10 cellular contexts compared by ENCODE assay signal in genomic region chr14:97634786-97635185, GRCh38.
DNase-seq lines count a peak whose midpoint lies in the region; ATAC-seq, FAIRE-seq and TF ChIP-seq lines count a peak whose summit lies in the region.
"Had no signal": no experiment of that assay in that cellular context is flagged by ENCODE, and none has a peak within 500 bp of the region (broad histone marks: within the 10 kb centered on the region; RNA-seq: fewer than 3 reads in every experiment).

No MANE protein-coding gene starts in this region.

- H3K4me3 Mint-ChIP-seq in activated CD4-positive, alpha-beta T cell treated with anti-CD3 and anti-CD28 coated beads, Interleukin-2, amount 10 ng/mL, durations not matched to agents 24 days and 14 days, result peak overlapping the region; percentile 87
- H3K4me3 Mint-ChIP-seq in stimulated activated effector memory CD8-positive, alpha-beta T cell treated with anti-CD3 and anti-CD28 coated beads, Interleukin-12 subunit alpha, Interleukin-12 subunit beta, amount 100 ng/mL, for 72 hours, result peak overlapping the region; percentile 58

- WGBS in HepG2 (ENCODE audit: low lambda C conversion rate), result 30% methylated on average over 14 of the region's 14 CpGs

- no peaks in the 10 kb centered on the region for H3K27me3 ChIP-seq in HepG2 (ENCODE audit: control insufficient read depth in 1 of 2, insufficient read depth in 2 of 2, low read length in 2 of 2)
- H3K27me3 ChIP-seq: foreskin keratinocyte had no signal

- H3K4me3 ChIP-seq in HepG2 (replicated peaks in 1 of 3; ENCODE audit: insufficient read depth in 1 of 3, low read depth in 2 of 3, low read length in 3 of 3), result no peak overlapping the region

- no peak for TF ChIP-seq EP300 in HepG2 (IDR thresholded peaks at IDR 0.05; ENCODE audit: low read depth in 2 of 2, low read length in 2 of 2)
- TF ChIP-seq EP300 in HepG2 (CRISPR knock-in tag; IDR thresholded peaks at IDR 0.05; ENCODE audit: borderline replicate concordance), result no peak

- no peak overlapping the region for H3K4me2 ChIP-seq in HepG2 (ENCODE audit: low read depth, low read length)

- no peak for TF ChIP-seq POLR2A in HepG2 (IDR thresholded peaks at IDR 0.05; ENCODE audit: insufficient read depth in 1 of 2, low read depth in 2 of 2, low read length in 2 of 2)

- no peaks in the 10 kb centered on the region for H3K36me3 ChIP-seq in HepG2 (replicated peaks in 1 of 2; ENCODE audit: control insufficient read depth in 1 of 2, insufficient read depth in 2 of 2, low read length in 2 of 2)

- H3K27ac ChIP-seq in HepG2 (ENCODE audit: extremely low read length, insufficient read depth, low read length), result no peak overlapping the region
- H3K27ac ChIP-seq: foreskin keratinocyte had no signal

- peak overlapping the region; percentile 73 for H3K27ac Mint-ChIP-seq in activated CD4-positive, alpha-beta T cell treated with anti-CD3 and anti-CD28 coated beads, Interleukin-2, amount 10 ng/mL, durations not matched to agents 24 days and 14 days
- peak overlapping the region; percentile 82 for H3K27ac Mint-ChIP-seq in stimulated activated effector memory CD8-positive, alpha-beta T cell treated with anti-CD3 and anti-CD28 coated beads, Interleukin-12 subunit alpha, Interleukin-12 subunit beta, amount 100 ng/mL, for 72 hours

- no peak for FAIRE-seq in HepG2 (lab: Jason Lieb, UNC)

- no peak for TF ChIP-seq RAD21 in HepG2 (CRISPR knock-in tag; IDR thresholded peaks at IDR 0.05)

- no TSS peak for BruUV-seq in HepG2 (replicated peaks; lab: Mats Ljungman, UMichigan)

- peaks cover 7% of the 10 kb centered on the region for H3K27me3 Mint-ChIP-seq in activated CD4-positive, alpha-beta T cell treated with anti-CD3 and anti-CD28 coated beads, Interleukin-2, amount 10 ng/mL, durations not matched to agents 24 days and 14 days

- no peaks in the 10 kb centered on the region for H3K36me3 Mint-ChIP-seq in activated CD4-positive, alpha-beta T cell treated with anti-CD3 and anti-CD28 coated beads, Interleukin-2, amount 10 ng/mL, durations not matched to agents 24 days and 14 days (ENCODE audit: low read depth)
- H3K36me3 Mint-ChIP-seq in stimulated activated effector memory CD8-positive, alpha-beta T cell treated with anti-CD3 and anti-CD28 coated beads, Interleukin-12 subunit alpha, Interleukin-12 subunit beta, amount 100 ng/mL, for 72 hours, result no peaks in the 10 kb centered on the region
- H3K36me3 Mint-ChIP-seq: IgD-negative memory B cell had no signal

- no peak overlapping the region for H2AFZ ChIP-seq in HepG2 (ENCODE audit: low read length)

- peaks cover 83% of the 10 kb centered on the region for H3K9me3 ChIP-seq in HepG2 (ENCODE audit: low read length)

- no peak for ATAC-seq in stimulated activated effector memory CD8-positive, alpha-beta T cell treated with anti-CD3 and anti-CD28 coated beads, Interleukin-12 subunit alpha, Interleukin-12 subunit beta, amount 100 ng/mL, for 72 hours
- ATAC-seq in HepG2 (no peak), GM18498 (IDR thresholded peaks at IDR 0.05; ENCODE audit: unreplicated experiment) (no peak)
- ATAC-seq: foreskin keratinocyte, right cardiac atrium had no signal

- CTCF ChIA-PET in HepG2 (lab: Yijun Ruan, JAX; ENCODE audit: low intra/inter-chr PET ratio, low total read pairs), result no interaction called here

- DNase-seq in NCI-H1694 (lab: John Stamatoyannopoulos, UW), result peak; percentile 46
- peak; percentile 79 for DNase-seq in activated CD4-positive, alpha-beta T cell treated with anti-CD3 and anti-CD28 coated beads, Interleukin-2, amount 10 ng/mL, durations not matched to agents 24 days and 14 days
- DNase-seq in fibroblast of peridontal ligament (ENCODE audit: extremely low read depth), result peak; percentile 49
- no peak for DNase-seq in stimulated activated effector memory CD8-positive, alpha-beta T cell treated with anti-CD3 and anti-CD28 coated beads, Interleukin-12 subunit alpha, Interleukin-12 subunit beta, amount 100 ng/mL, for 72 hours (ENCODE audit: low spot score in 2 of 2)
- DNase-seq in HepG2 (ENCODE audit: low spot score), result no peak
- no peak for DNase-seq in NOMO-1 treated with DMSO at 0.1 percent for 48 hours (lab: John Stamatoyannopoulos, UW; ENCODE audit: unreplicated experiment)
- DNase-seq: foreskin keratinocyte, right cardiac atrium had no signal

- in situ Hi-C loops in HepG2 (cut with HindIII; ENCODE audit: extremely low pct_ligation_motif_present, low pct_unique_long_range_greater_than_20kb), result no loop called here

- H3K9me3 Mint-ChIP-seq in activated CD4-positive, alpha-beta T cell treated with anti-CD3 and anti-CD28 coated beads, Interleukin-2, amount 10 ng/mL, durations not matched to agents 24 days and 14 days, result peaks cover 7% of the 10 kb centered on the region
- no peaks in the 10 kb centered on the region for H3K9me3 Mint-ChIP-seq in stimulated activated effector memory CD8-positive, alpha-beta T cell treated with anti-CD3 and anti-CD28 coated beads, Interleukin-12 subunit alpha, Interleukin-12 subunit beta, amount 100 ng/mL, for 72 hours

- no peaks in the 10 kb centered on the region for H4K20me1 ChIP-seq in HepG2 (ENCODE audit: insufficient read depth, low read length)

- no peak overlapping the region for H3K9ac ChIP-seq in HepG2 (ENCODE audit: insufficient read depth, low read depth, low read length)

- no peaks in the 10 kb centered on the region for H3K79me2 ChIP-seq in HepG2 (ENCODE audit: insufficient read depth, low read length)

- H3K4me1 Mint-ChIP-seq in activated CD4-positive, alpha-beta T cell treated with anti-CD3 and anti-CD28 coated beads, Interleukin-2, amount 10 ng/mL, durations not matched to agents 24 days and 14 days, result peaks cover 43% of the 10 kb centered on the region
- H3K4me1 Mint-ChIP-seq in stimulated activated effector memory CD8-positive, alpha-beta T cell treated with anti-CD3 and anti-CD28 coated beads, Interleukin-12 subunit alpha, Interleukin-12 subunit beta, amount 100 ng/mL, for 72 hours, result peaks cover 42% of the 10 kb centered on the region
- H3K4me1 Mint-ChIP-seq: IgD-negative memory B cell had no signal

- POLR2A ChIA-PET in HepG2 (lab: Yijun Ruan, JAX), result no interaction called here

- no peaks in the 10 kb centered on the region for H3K4me1 ChIP-seq in HepG2 (ENCODE audit: insufficient read depth, low read length)
- H3K4me1 ChIP-seq: foreskin keratinocyte had no signal

- intact Hi-C loops in activated CD4-positive, alpha-beta T cell treated with anti-CD3 and anti-CD28 coated beads, Interleukin-2, amount 10 ng/mL, durations not matched to agents 24 days and 14 days (cut with micrococcal nuclease), result no loop called here
- intact Hi-C loops in HepG2 (cut with micrococcal nuclease; ENCODE audit: unreplicated experiment), result no loop called here

- TF ChIP-seq CTCF in HepG2 (CRISPR knock-in tag; IDR thresholded peaks at IDR 0.05), result no peak

TF ChIP-seq in HepG2, 621 proteins besides CTCF, POLR2A, EP300 and RAD21 (continues in another document):
- TF ChIP-seq AKNA (CRISPR knock-in tag; IDR thresholded peaks at IDR 0.05; ENCODE audit: borderline replicate concordance) (no peak), ZNF709 (CRISPR knock-in tag; IDR thresholded peaks at IDR 0.05) (no peak), ZFP41 (CRISPR knock-in tag; IDR thresholded peaks at IDR 0.05; ENCODE audit: borderline replicate concordance) (no peak), PREB (CRISPR knock-in tag; IDR thresholded peaks at IDR 0.05) (no peak), PAF1 (CRISPR knock-in tag; IDR thresholded peaks at IDR 0.05) (no peak), ZNF878 (CRISPR knock-in tag; IDR thresholded peaks at IDR 0.05) (no peak), SIN3A (IDR thresholded peaks at IDR 0.05; ENCODE audit: borderline replicate concordance, low read depth, low read length) (no peak)

Comparison
In these comparisons a context has a peak if more than half of its experiments do, and no peak if none do; other contexts are left out.
1. DNase-seq: peak in NCI-H1694 (single experiment), activated CD4-positive, alpha-beta T cell treated with anti-CD3 and anti-CD28 coated beads, Interleukin-2, amount 10 ng/mL, durations not matched to agents 24 days and 14 days (single experiment) and fibroblast of peridontal ligament (single experiment); none in stimulated activated effector memory CD8-positive, alpha-beta T cell treated with anti-CD3 and anti-CD28 coated beads, Interleukin-12 subunit alpha, Interleukin-12 subunit beta, amount 100 ng/mL, for 72 hours (0 of 2), HepG2 (single experiment) and NOMO-1 treated with DMSO at 0.1 percent for 48 hours (single experiment).